Comparison of ENCODE assay signal across 1 cellular context in genomic region chr6:27809939-27810767, GRCh38.
TF ChIP-seq lines count a peak whose summit lies in the region.

No MANE protein-coding gene starts in this region.

TF ChIP-seq in HepG2, 621 proteins besides CTCF, POLR2A, EP300 and RAD21 (continued from another document and continues in another):
- TF ChIP-seq U2AF1 (optimal IDR thresholded peaks at IDR 0.05; ENCODE audit: low read depth, low read length) (no peak), GMEB1 (CRISPR knock-in tag; IDR thresholded peaks at IDR 0.05; ENCODE audit: borderline replicate concordance) (peak; percentile 72), ZNF44 (CRISPR knock-in tag; IDR thresholded peaks at IDR 0.05) (no peak), MED13 (CRISPR knock-in tag; IDR thresholded peaks at IDR 0.05) (peak; percentile 96), ZNF737 (CRISPR knock-in tag; IDR thresholded peaks at IDR 0.05; ENCODE audit: borderline replicate concordance) (peak; percentile 65; the same call in 1 of the 2 replicates), LCORL (IDR thresholded peaks at IDR 0.05) (no peak), LCORL (CRISPR knock-in tag; IDR thresholded peaks at IDR 0.05) (peak; percentile 73; the same call in 1 of the 2 replicates), ZNF484 (CRISPR knock-in tag; IDR thresholded peaks at IDR 0.05; ENCODE audit: borderline replicate concordance, low read depth) (no peak), HOXD1 (CRISPR knock-in tag; IDR thresholded peaks at IDR 0.05) (0 out of 2 replicates have a peak, but pooled peaks have one; percentile 26), HHEX (CRISPR knock-in tag; IDR thresholded peaks at IDR 0.05) (no peak), BHLHE40 (IDR thresholded peaks at IDR 0.05; ENCODE audit: low read length) (0 out of 2 replicates have a peak, but pooled peaks have one; percentile 28), ZMYM3 (CRISPR knock-in tag; IDR thresholded peaks at IDR 0.05) (0 out of 2 replicates have a peak, but pooled peaks have one; percentile 41), ZBTB46 (CRISPR knock-in tag; IDR thresholded peaks at IDR 0.05; ENCODE audit: borderline replicate concordance) (no peak), ZNF883 (CRISPR knock-in tag; IDR thresholded peaks at IDR 0.05; ENCODE audit: not compliant biosample characterization) (peak; percentile 97), ZNF292 (CRISPR knock-in tag; IDR thresholded peaks at IDR 0.05; ENCODE audit: borderline replicate concordance, low read depth) (peak; percentile 87), ZNF563 (CRISPR knock-in tag; IDR thresholded peaks at IDR 0.05) (peak; percentile 97), ZNF713 (CRISPR knock-in tag; IDR thresholded peaks at IDR 0.05) (0 out of 2 replicates have a peak, but pooled peaks have one; percentile 62), HOXA9 (CRISPR knock-in tag; IDR thresholded peaks at IDR 0.05; ENCODE audit: borderline replicate concordance) (peak; percentile 61; the same call in 1 of the 2 replicates), CHD4 (IDR thresholded peaks at IDR 0.05; ENCODE audit: borderline replicate concordance, low read length) (no peak), MTA1 (CRISPR knock-in tag; IDR thresholded peaks at IDR 0.05; ENCODE audit: borderline replicate concordance) (peak; percentile 87; the same call in 1 of the 2 replicates), SP140L (CRISPR knock-in tag; IDR thresholded peaks at IDR 0.05; ENCODE audit: borderline replicate concordance) (peak; percentile 65; the same call in 1 of the 2 replicates), ZSCAN21 (CRISPR knock-in tag; IDR thresholded peaks at IDR 0.05; ENCODE audit: borderline replicate concordance) (peak; percentile 96), ZNF350 (CRISPR knock-in tag; IDR thresholded peaks at IDR 0.05; ENCODE audit: borderline replicate concordance, low read depth) (peak; percentile 95; the same call in 1 of the 2 replicates), PHF20 (CRISPR knock-in tag; IDR thresholded peaks at IDR 0.05) (peak; percentile 18; the same call in 1 of the 2 replicates), SNRNP70 (IDR thresholded peaks at IDR 0.05; ENCODE audit: low read depth, low read length) (no peak), ZBTB20 (CRISPR knock-in tag; IDR thresholded peaks at IDR 0.05; ENCODE audit: borderline replicate concordance, low read depth) (peak; percentile 97), GFI1 (CRISPR knock-in tag; IDR thresholded peaks at IDR 0.05; ENCODE audit: borderline replicate concordance) (peak; percentile 66), ZNF432 (CRISPR knock-in tag; IDR thresholded peaks at IDR 0.05; ENCODE audit: borderline replicate concordance) (no peak), HNRNPL (IDR thresholded peaks at IDR 0.05; ENCODE audit: low read depth, low read length) (peak; percentile 95), ZNF775 (CRISPR knock-in tag; IDR thresholded peaks at IDR 0.05; ENCODE audit: borderline replicate concordance) (no peak), ZNF138 (CRISPR knock-in tag; IDR thresholded peaks at IDR 0.05; ENCODE audit: low read depth) (peak; percentile 98), SIN3A (IDR thresholded peaks at IDR 0.05; ENCODE audit: borderline replicate concordance, low read depth, low read length) (peak; percentile 93), THYN1 (CRISPR knock-in tag; IDR thresholded peaks at IDR 0.05; ENCODE audit: borderline replicate concordance, low read depth) (no peak), ZNF101 (CRISPR knock-in tag; IDR thresholded peaks at IDR 0.05; ENCODE audit: borderline replicate concordance, low read depth) (no peak; the same call in 1 of the 2 replicates), PAWR (CRISPR knock-in tag; IDR thresholded peaks at IDR 0.05; ENCODE audit: borderline replicate concordance) (no peak), AHR (CRISPR knock-in tag; IDR thresholded peaks at IDR 0.05) (peak; percentile 58; the same call in 1 of the 2 replicates), ZNF746 (CRISPR knock-in tag; IDR thresholded peaks at IDR 0.05) (peak; percentile 38; the same call in 1 of the 2 replicates), ZBED4 (CRISPR knock-in tag; IDR thresholded peaks at IDR 0.05; ENCODE audit: borderline replicate concordance) (no peak; the same call in 1 of the 2 replicates), HMGA1 (CRISPR knock-in tag; conservative IDR thresholded peaks at IDR 0.05) (no peak), ZNF768 (CRISPR knock-in tag; IDR thresholded peaks at IDR 0.05) (peak; percentile 83; the same call in 1 of the 2 replicates), ZNF207 (IDR thresholded peaks at IDR 0.05; ENCODE audit: borderline replicate concordance) (no peak), ZNF878 (CRISPR knock-in tag; IDR thresholded peaks at IDR 0.05) (peak; percentile 98), ATF7 (IDR thresholded peaks at IDR 0.05) (no peak), ATF7 (CRISPR knock-in tag; IDR thresholded peaks at IDR 0.05) (no peak; the same call in 1 of the 2 replicates)
- TF ChIP-seq, protein P1, sequence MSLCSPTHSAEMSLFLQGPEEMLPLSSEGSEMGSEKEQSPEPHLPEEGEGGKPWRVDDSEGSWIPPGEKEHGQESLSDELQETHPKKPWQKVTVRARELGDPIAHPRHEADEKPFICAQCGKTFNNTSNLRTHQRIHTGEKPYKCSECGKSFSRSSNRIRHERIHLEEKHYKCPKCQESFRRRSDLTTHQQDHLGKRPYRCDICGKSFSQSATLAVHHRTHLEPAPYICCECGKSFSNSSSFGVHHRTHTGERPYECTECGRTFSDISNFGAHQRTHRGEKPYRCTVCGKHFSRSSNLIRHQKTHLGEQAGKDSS (CRISPR knock-in tag; IDR thresholded peaks at IDR 0.05; ENCODE audit: borderline replicate concordance, low read depth) = peak; percentile 87; the same call in 1 of the 2 replicates
- TF ChIP-seq, protein P2, sequence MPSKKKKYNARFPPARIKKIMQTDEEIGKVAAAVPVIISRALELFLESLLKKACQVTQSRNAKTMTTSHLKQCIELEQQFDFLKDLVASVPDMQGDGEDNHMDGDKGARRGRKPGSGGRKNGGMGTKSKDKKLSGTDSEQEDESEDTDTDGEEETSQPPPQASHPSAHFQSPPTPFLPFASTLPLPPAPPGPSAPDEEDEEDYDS (CRISPR knock-in tag; IDR thresholded peaks at IDR 0.05) = peak; percentile 98
- TF ChIP-seq, protein P3, sequence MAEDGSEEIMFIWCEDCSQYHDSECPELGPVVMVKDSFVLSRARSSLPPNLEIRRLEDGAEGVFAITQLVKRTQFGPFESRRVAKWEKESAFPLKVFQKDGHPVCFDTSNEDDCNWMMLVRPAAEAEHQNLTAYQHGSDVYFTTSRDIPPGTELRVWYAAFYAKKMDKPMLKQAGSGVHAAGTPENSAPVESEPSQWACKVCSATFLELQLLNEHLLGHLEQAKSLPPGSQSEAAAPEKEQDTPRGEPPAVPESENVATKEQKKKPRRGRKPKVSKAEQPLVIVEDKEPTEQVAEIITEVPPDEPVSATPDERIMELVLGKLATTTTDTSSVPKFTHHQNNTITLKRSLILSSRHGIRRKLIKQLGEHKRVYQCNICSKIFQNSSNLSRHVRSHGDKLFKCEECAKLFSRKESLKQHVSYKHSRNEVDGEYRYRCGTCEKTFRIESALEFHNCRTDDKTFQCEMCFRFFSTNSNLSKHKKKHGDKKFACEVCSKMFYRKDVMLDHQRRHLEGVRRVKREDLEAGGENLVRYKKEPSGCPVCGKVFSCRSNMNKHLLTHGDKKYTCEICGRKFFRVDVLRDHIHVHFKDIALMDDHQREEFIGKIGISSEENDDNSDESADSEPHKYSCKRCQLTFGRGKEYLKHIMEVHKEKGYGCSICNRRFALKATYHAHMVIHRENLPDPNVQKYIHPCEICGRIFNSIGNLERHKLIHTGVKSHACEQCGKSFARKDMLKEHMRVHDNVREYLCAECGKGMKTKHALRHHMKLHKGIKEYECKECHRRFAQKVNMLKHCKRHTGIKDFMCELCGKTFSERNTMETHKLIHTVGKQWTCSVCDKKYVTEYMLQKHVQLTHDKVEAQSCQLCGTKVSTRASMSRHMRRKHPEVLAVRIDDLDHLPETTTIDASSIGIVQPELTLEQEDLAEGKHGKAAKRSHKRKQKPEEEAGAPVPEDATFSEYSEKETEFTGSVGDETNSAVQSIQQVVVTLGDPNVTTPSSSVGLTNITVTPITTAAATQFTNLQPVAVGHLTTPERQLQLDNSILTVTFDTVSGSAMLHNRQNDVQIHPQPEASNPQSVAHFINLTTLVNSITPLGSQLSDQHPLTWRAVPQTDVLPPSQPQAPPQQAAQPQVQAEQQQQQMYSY (CRISPR knock-in tag; IDR thresholded peaks at IDR 0.05) = no peak
- TF ChIP-seq, protein P4, sequence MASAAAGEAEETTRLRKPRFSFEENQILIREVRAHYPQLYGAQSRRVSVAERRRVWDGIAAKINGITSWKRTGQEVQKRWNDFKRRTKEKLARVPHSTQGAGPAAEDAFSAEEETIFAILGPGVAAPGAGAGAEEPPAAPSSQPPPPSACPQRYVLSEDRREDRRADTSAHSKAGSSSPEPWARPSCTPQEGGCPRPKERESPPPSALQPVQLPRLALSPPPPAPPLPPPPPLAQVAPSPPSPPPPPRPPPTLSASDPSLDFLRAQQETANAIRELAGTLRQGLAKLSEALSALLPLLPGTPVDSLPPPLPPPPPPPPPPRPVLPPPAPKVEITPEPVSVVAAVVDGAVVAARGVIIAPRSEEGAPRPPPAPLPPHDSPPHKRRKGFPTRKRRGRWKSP (CRISPR knock-in tag; IDR thresholded peaks at IDR 0.05) = peak; percentile 98
- TF ChIP-seq, protein P5, sequence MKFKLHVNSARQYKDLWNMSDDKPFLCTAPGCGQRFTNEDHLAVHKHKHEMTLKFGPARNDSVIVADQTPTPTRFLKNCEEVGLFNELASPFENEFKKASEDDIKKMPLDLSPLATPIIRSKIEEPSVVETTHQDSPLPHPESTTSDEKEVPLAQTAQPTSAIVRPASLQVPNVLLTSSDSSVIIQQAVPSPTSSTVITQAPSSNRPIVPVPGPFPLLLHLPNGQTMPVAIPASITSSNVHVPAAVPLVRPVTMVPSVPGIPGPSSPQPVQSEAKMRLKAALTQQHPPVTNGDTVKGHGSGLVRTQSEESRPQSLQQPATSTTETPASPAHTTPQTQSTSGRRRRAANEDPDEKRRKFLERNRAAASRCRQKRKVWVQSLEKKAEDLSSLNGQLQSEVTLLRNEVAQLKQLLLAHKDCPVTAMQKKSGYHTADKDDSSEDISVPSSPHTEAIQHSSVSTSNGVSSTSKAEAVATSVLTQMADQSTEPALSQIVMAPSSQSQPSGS (CRISPR knock-in tag; IDR thresholded peaks at IDR 0.05) = peak; percentile 53; the same call in 1 of the 2 replicates
